3 cellular contexts compared by ENCODE assay signal in the genomic region with DNA sequence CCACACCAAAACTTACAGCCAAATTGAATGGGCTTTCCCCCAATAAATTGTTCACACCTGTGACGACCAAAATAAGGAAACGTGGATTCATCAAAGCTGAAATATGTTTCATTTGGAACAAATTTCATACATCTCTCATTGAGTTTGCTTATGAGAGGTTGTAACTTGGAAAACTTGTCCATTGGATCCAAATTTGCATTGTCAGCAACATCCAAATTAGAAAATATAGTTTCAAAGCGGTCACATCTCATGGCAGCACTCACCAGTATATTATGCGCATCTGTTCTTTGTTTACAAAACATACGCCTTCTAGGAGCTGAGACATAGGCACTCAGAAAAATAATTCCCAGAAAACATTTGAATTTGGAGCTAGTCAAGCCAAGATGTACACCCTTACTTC.
TF ChIP-seq lines count a peak whose summit lies in the region.

No MANE protein-coding gene starts in this region.

TF ChIP-seq in A549, 52 proteins besides CTCF, POLR2A, EP300 and RAD21:
- no peak for TF ChIP-seq NPAS2 (CRISPR knock-in tag; IDR thresholded peaks at IDR 0.05; ENCODE audit: borderline replicate concordance)
- peak; percentile 85 for TF ChIP-seq MAFK (IDR thresholded peaks at IDR 0.05; ENCODE audit: partially characterized antibody)

TF ChIP-seq in IMR-90, 13 proteins besides CTCF, POLR2A, EP300 and RAD21:
- TF ChIP-seq MXI1 (IDR thresholded peaks at IDR 0.05; ENCODE audit: borderline replicate concordance, low read depth, low read length) (no peak), BHLHE40 (IDR thresholded peaks at IDR 0.05; ENCODE audit: low read depth, low read length) (no peak), MAFK (IDR thresholded peaks at IDR 0.05; ENCODE audit: low read depth, low read length) (peak; percentile 88)

TF ChIP-seq in H1, 55 proteins besides CTCF, POLR2A, EP300 and RAD21:
- no peak for TF ChIP-seq TCF12 (IDR thresholded peaks at IDR 0.05; ENCODE audit: low read depth, low read length)
- no peak for TF ChIP-seq SIX5 (IDR thresholded peaks at IDR 0.05; ENCODE audit: low read depth, low read length)
- TF ChIP-seq RFX5 (IDR thresholded peaks at IDR 0.05; ENCODE audit: borderline replicate concordance, low read depth, low read length): no peak
- peak; percentile 40; the same call in 1 of the 2 replicates for TF ChIP-seq MAFK (IDR thresholded peaks at IDR 0.05; ENCODE audit: low read depth, low read length)
